ENCODE assay signal across 14 cellular contexts in genomic region chr18:48326901-48327675, GRCh38.
DNase-seq lines count a peak whose midpoint lies in the region; ATAC-seq and TF ChIP-seq lines count a peak whose summit lies in the region.
"Had no signal": no experiment of that assay in that cellular context is flagged by ENCODE, and none has a peak within 500 bp of the region (broad histone marks: within the 10 kb centered on the region; RNA-seq: fewer than 3 reads in every experiment).

No MANE protein-coding gene starts in this region.

- H3K36me3 ChIP-seq in MG63 (no peaks in the 10 kb centered on the region), mammary epithelial cell (ENCODE audit: insufficient read depth, low read length) (no peaks in the 10 kb centered on the region), left lung (no peaks in the 10 kb centered on the region)

- no peak overlapping the region for H3K4me2 ChIP-seq in mammary epithelial cell (ENCODE audit: insufficient read depth, low read depth, low read length)

- intact Hi-C loops in mammary epithelial cell (cut with micrococcal nuclease) (no loop called here), left lung (cut with DNase I) (no loop called here)

- H3K9ac ChIP-seq in mammary epithelial cell (ENCODE audit: insufficient read depth, low read length), result peak overlapping the region; percentile 37

- H3K27ac ChIP-seq in mammary epithelial cell (ENCODE audit: insufficient read depth, low read depth, low read length) (peak overlapping the region; percentile 63), left lung (no peak overlapping the region)
- H3K27ac ChIP-seq: dorsolateral prefrontal cortex had no signal

- H3K4me1 ChIP-seq in mammary epithelial cell (ENCODE audit: insufficient read depth, low read length) (peaks cover 72% of the 10 kb centered on the region), left lung (no peaks in the 10 kb centered on the region)

- dilution Hi-C loops in mammary epithelial cell (cut with HindIII; ENCODE audit: low sequenced_read_pairs), result no loop called here

- H3K4me3 ChIP-seq in MG63 (no peak overlapping the region), mammary epithelial cell (replicated peaks in 1 of 3; ENCODE audit: insufficient read depth in 1 of 3, low read depth in 2 of 3, low read length in 3 of 3) (no peak overlapping the region), left lung (no peak overlapping the region)
- H3K4me3 ChIP-seq: dorsolateral prefrontal cortex had no signal

- ATAC-seq in left lung, result peak; percentile 65
- no peak for ATAC-seq in GM19035 (IDR thresholded peaks at IDR 0.05; ENCODE audit: unreplicated experiment)
- no peak for ATAC-seq in GM18861 (IDR thresholded peaks at IDR 0.05; ENCODE audit: unreplicated experiment)
- ATAC-seq: activated CD8-positive, alpha-beta T cell treated with anti-CD3 and anti-CD28 coated beads, Interleukin-2, amount 10 ng/mL, durations not matched to agents 7 days and 5 days; natural killer cell treated with Interleukin-12 subunit alpha and Interleukin-12 subunit beta and Interleukin-15 and Interleukin-18, amount 100 ng/mL, for 72 hours had no signal

- no TSS peak for BruUV-seq in mammary epithelial cell (replicated peaks; lab: Mats Ljungman, UMichigan)

- 58% methylated on average over 10 of the region's 11 CpGs for WGBS in mammary epithelial cell (ENCODE audit: low coverage, missing lambda C conversion rate)

- peaks cover 3% of the 10 kb centered on the region; the same call in 1 of the 2 replicates for H3K9me3 ChIP-seq in MG63
- no peaks in the 10 kb centered on the region for H3K9me3 ChIP-seq in mammary epithelial cell (replicated peaks; ENCODE audit: insufficient read depth, low read length)
- H3K9me3 ChIP-seq in left lung, result no peaks in the 10 kb centered on the region

- no peaks in the 10 kb centered on the region for H4K20me1 ChIP-seq in mammary epithelial cell (ENCODE audit: insufficient read depth, low read length)

- H2AFZ ChIP-seq in mammary epithelial cell (ENCODE audit: low read depth, low read length), result peak overlapping the region; percentile 41

- in situ Hi-C loops in mammary epithelial cell (cut with MboI; ENCODE audit: low sequenced_read_pairs in 2 of 2), result loop anchor here in 1 of 2 donors (10.0 kb wide), 1 partner anchor 92 kb away; no protein-coding TSS in a partner anchor

- H3K27me3 ChIP-seq in MG63 (no peaks in the 10 kb centered on the region), mammary epithelial cell (ENCODE audit: insufficient read depth, low read length) (no peaks in the 10 kb centered on the region), left lung (no peaks in the 10 kb centered on the region)
- H3K27me3 ChIP-seq: dorsolateral prefrontal cortex had no signal

- TF ChIP-seq CTCF in mammary epithelial cell (conservative IDR thresholded peaks at IDR 0.05 in 1 of 2, IDR thresholded peaks at IDR 0.05 in 1 of 2; ENCODE audit: extremely low read depth in 1 of 2, insufficient read depth in 1 of 2, low read depth in 1 of 2, low read length in 2 of 2), result no peak
- no peak for TF ChIP-seq CTCF in left lung (IDR thresholded peaks at IDR 0.05)

- peak; percentile 53 for DNase-seq in AG08395 (ENCODE audit: low spot score)
- DNase-seq in MG63, result peak; percentile 64
- peak; percentile 73 for DNase-seq in mammary epithelial cell
- no peak for DNase-seq in left lung
- no peak for DNase-seq in NCI-H774 (lab: John Stamatoyannopoulos, UW)
- no peak for DNase-seq in SW 1271 (lab: John Stamatoyannopoulos, UW)
- DNase-seq: activated CD8-positive, alpha-beta T cell treated with anti-CD3 and anti-CD28 coated beads, Interleukin-2, amount 10 ng/mL, durations not matched to agents 7 days and 5 days; activated naive CD4-positive, alpha-beta T cell treated with anti-CD3 and anti-CD28 coated beads, Interleukin-2, amount 50 U/mL, for 16 hours; dorsolateral prefrontal cortex; GF-D8; NCI-H446 treated with DMSO at 0.1 percent for 48 hours had no signal

- H3K79me2 ChIP-seq in mammary epithelial cell (ENCODE audit: insufficient read depth, low read length), result no peaks in the 10 kb centered on the region

- CTCF ChIA-PET in mammary epithelial cell (lab: Charles Lee; ENCODE audit: low non-redundant PET), result no interaction called here

Comparison
In these comparisons a context has a peak if more than half of its experiments do, and no peak if none do; other contexts are left out.
1. DNase-seq: peak in AG08395 (single experiment), MG63 (single experiment) and mammary epithelial cell (single experiment); none in left lung (0 of 2), NCI-H774 (single experiment) and SW 1271 (0 of 2).